13 cellular contexts compared by ENCODE assay signal in genomic region chr5:372556-372910, GRCh38. TPM values are rescaled to one million over a fixed set of nuclear protein-coding genes. Genes with fewer than 3 reads are reported as not detected.
A peak's percentile ranks its signal among the peaks of the same experiment; 100 is the strongest.
DNase-seq lines count a peak whose midpoint lies in the region; ATAC-seq and TF ChIP-seq lines count a peak whose summit lies in the region.
"Had no signal": no experiment of that assay in that cellular context is flagged by ENCODE, and none has a peak within 500 bp of the region (broad histone marks: within the 10 kb centered on the region; RNA-seq: fewer than 3 reads in every experiment).

No MANE protein-coding gene starts in this region.

- peaks cover 7% of the 10 kb centered on the region for H3K36me3 Mint-ChIP-seq in activated T-helper 1 cell treated with anti-CD3 and anti-CD28 coated beads, Interleukin-12 subunit alpha, Interleukin-12 subunit beta, Interleukin-2, Interleukin-4 antibody, amounts not matched to agents 30 ng/mL and 10 ng/mL and 1 ng/mL, durations not matched to agents 14 hours and 24 hours and 36 hours (ENCODE audit: low read depth)
- H3K36me3 Mint-ChIP-seq: naive thymus-derived CD8-positive, alpha-beta T cell had no signal

- H3K79me2 ChIP-seq in GM23248 (ENCODE audit: insufficient read depth), result peaks cover 16% of the 10 kb centered on the region

- H3K4me1 ChIP-seq in GM23248 (ENCODE audit: insufficient read depth), result peaks cover 19% of the 10 kb centered on the region

- H3K27ac ChIP-seq in GM23248 (peak overlapping the region; percentile 72), WERI-Rb-1 (no peak overlapping the region)

- H3K9me2 ChIP-seq in GM23248 (ENCODE audit: insufficient read depth), result no peaks in the 10 kb centered on the region

- H3K9me3 ChIP-seq in GM23248 (ENCODE audit: low read depth) (no peaks in the 10 kb centered on the region), WERI-Rb-1 (ENCODE audit: severe bottlenecking) (no peaks in the 10 kb centered on the region)

- H2AFZ ChIP-seq in GM23248, result no peak overlapping the region

- peak overlapping the region; percentile 78 for H3K27ac Mint-ChIP-seq in activated T-helper 1 cell treated with anti-CD3 and anti-CD28 coated beads, Interleukin-12 subunit alpha, Interleukin-12 subunit beta, Interleukin-2, Interleukin-4 antibody, amounts not matched to agents 30 ng/mL and 10 ng/mL and 1 ng/mL, durations not matched to agents 14 hours and 24 hours and 36 hours

- H3K4me2 ChIP-seq in GM23248 (ENCODE audit: unreplicated experiment), result no peak overlapping the region

- no peak for TF ChIP-seq CTCF in WERI-Rb-1 (IDR thresholded peaks at IDR 0.05; ENCODE audit: low read depth, low read length)

- intact Hi-C loops in activated T-helper 1 cell treated with anti-CD3 and anti-CD28 coated beads, Interleukin-12 subunit alpha, Interleukin-12 subunit beta, Interleukin-2, Interleukin-4 antibody, amounts not matched to agents 30 ng/mL and 10 ng/mL and 1 ng/mL, durations not matched to agents 14 hours and 24 hours and 36 hours (cut with micrococcal nuclease), result no loop called here

- WGBS in GM23248 (ENCODE audit: low coverage in 1 of 2, low lambda C conversion rate in 2 of 2, missing lambda C conversion rate in 2 of 2), 2 experiments, result 88 to 89% methylated on average over 12 to 13 of the region's 13 CpGs

- ATAC-seq in GM18520 (IDR thresholded peaks at IDR 0.05; ENCODE audit: unreplicated experiment), result no peak
- no peak for ATAC-seq in GM18511 (IDR thresholded peaks at IDR 0.05; ENCODE audit: unreplicated experiment)

- DNase-seq in D341Med (ENCODE audit: low spot score), result peak; percentile 21
- DNase-seq in GM23248, result no peak
- no peak for DNase-seq in activated T-helper 1 cell treated with anti-CD3 and anti-CD28 coated beads, Interleukin-12 subunit alpha, Interleukin-12 subunit beta, Interleukin-2, Interleukin-4 antibody, amounts not matched to agents 30 ng/mL and 10 ng/mL and 1 ng/mL, durations not matched to agents 14 hours and 24 hours and 36 hours (ENCODE audit: low spot score)
- peak; percentile 9 for DNase-seq in mucosa of gallbladder (ENCODE audit: low spot score)
- no peak for DNase-seq in WERI-Rb-1
- no peak for DNase-seq in dedifferentiated amniotic fluid mesenchymal stem cell (ENCODE audit: extremely low spot score)
- DNase-seq: activated T-cell treated with anti-CD3 and anti-CD28 coated beads, Interleukin-2, amount 50 U/mL, for 4 hours; NCI-H69; T-helper 9 cell had no signal

- H3F3A ChIP-seq in GM23248 (ENCODE audit: insufficient read depth), result peaks cover 18% of the 10 kb centered on the region

- H3K36me3 ChIP-seq in GM23248 (ENCODE audit: low read depth), result no peaks in the 10 kb centered on the region
- H3K36me3 ChIP-seq in WERI-Rb-1, result no peaks in the 10 kb centered on the region

- no peaks in the 10 kb centered on the region for H3K27me3 Mint-ChIP-seq in activated T-helper 1 cell treated with anti-CD3 and anti-CD28 coated beads, Interleukin-12 subunit alpha, Interleukin-12 subunit beta, Interleukin-2, Interleukin-4 antibody, amounts not matched to agents 30 ng/mL and 10 ng/mL and 1 ng/mL, durations not matched to agents 14 hours and 24 hours and 36 hours (ENCODE audit: insufficient read depth)

- no peak overlapping the region for H3K4me3 ChIP-seq in GM23248
- no peak overlapping the region for H3K4me3 ChIP-seq in WERI-Rb-1 (ENCODE audit: low read depth, low read length)

- no peak overlapping the region for H3K4me3 Mint-ChIP-seq in activated T-helper 1 cell treated with anti-CD3 and anti-CD28 coated beads, Interleukin-12 subunit alpha, Interleukin-12 subunit beta, Interleukin-2, Interleukin-4 antibody, amounts not matched to agents 30 ng/mL and 10 ng/mL and 1 ng/mL, durations not matched to agents 14 hours and 24 hours and 36 hours
- H3K4me3 Mint-ChIP-seq: activated T-cell treated with anti-CD3 and anti-CD28 coated beads, Interleukin-2, amount 50 U/mL, for 4 hours; central memory CD8-positive, alpha-beta T cell had no signal

- H4K20me1 ChIP-seq in GM23248 (ENCODE audit: insufficient read depth), result no peaks in the 10 kb centered on the region

- peak overlapping the region; percentile 88; the same call in 1 of the 2 replicates for H3K9ac ChIP-seq in GM23248

- peaks cover 59% of the 10 kb centered on the region for H3K4me1 Mint-ChIP-seq in activated T-helper 1 cell treated with anti-CD3 and anti-CD28 coated beads, Interleukin-12 subunit alpha, Interleukin-12 subunit beta, Interleukin-2, Interleukin-4 antibody, amounts not matched to agents 30 ng/mL and 10 ng/mL and 1 ng/mL, durations not matched to agents 14 hours and 24 hours and 36 hours (ENCODE audit: low read depth)

- in situ Hi-C loops in GM23248 (cut with MboI), result no loop called here

- H3K9me3 Mint-ChIP-seq in activated T-helper 1 cell treated with anti-CD3 and anti-CD28 coated beads, Interleukin-12 subunit alpha, Interleukin-12 subunit beta, Interleukin-2, Interleukin-4 antibody, amounts not matched to agents 30 ng/mL and 10 ng/mL and 1 ng/mL, durations not matched to agents 14 hours and 24 hours and 36 hours, result no peaks in the 10 kb centered on the region
- H3K9me3 Mint-ChIP-seq: activated T-cell treated with anti-CD3 and anti-CD28 coated beads, Interleukin-2, amount 50 U/mL, for 4 hours; central memory CD8-positive, alpha-beta T cell; naive thymus-derived CD8-positive, alpha-beta T cell had no signal

- H3K27me3 ChIP-seq in GM23248 (replicated peaks; ENCODE audit: insufficient read depth) (no peaks in the 10 kb centered on the region), WERI-Rb-1 (ENCODE audit: insufficient read depth, low read depth, severe bottlenecking) (peaks cover 15% of the 10 kb centered on the region)

RNA-seq across cellular contexts. Expression of gene AHRR, which starts 51.0 kb away (rescaled TPM):
- 33.7 and 40.0 TPM in 2 replicates for total RNA-seq in GM23248 (2014; rRNA removed; shearing (Covaris generic))
- 11.9 and 13.2 TPM in 2 replicates for polyA plus RNA-seq in GM23248 (2016; fragmentation: Nextera tagmentation; extraction: Ambion mirVana)
- 22.7 and 23.7 TPM in 2 replicates for total RNA-seq in activated T-helper 1 cell treated with anti-CD3 and anti-CD28 coated beads, Interleukin-12 subunit alpha, Interleukin-12 subunit beta, Interleukin-2, Interleukin-4 antibody, amounts not matched to agents 30 ng/mL and 10 ng/mL and 1 ng/mL, durations not matched to agents 14 hours and 24 hours and 36 hours
- total RNA-seq in mucosa of gallbladder, result 3.5 TPM

Comparison
In these comparisons a context has a peak if more than half of its experiments do, and no peak if none do; other contexts are left out.
1. DNase-seq: peak in D341Med (single experiment) and mucosa of gallbladder (single experiment); none in GM23248 (single experiment), activated T-helper 1 cell treated with anti-CD3 and anti-CD28 coated beads, Interleukin-12 subunit alpha, Interleukin-12 subunit beta, Interleukin-2, Interleukin-4 antibody, amounts not matched to agents 30 ng/mL and 10 ng/mL and 1 ng/mL, durations not matched to agents 14 hours and 24 hours and 36 hours (single experiment), WERI-Rb-1 (single experiment) and dedifferentiated amniotic fluid mesenchymal stem cell (single experiment).